16 cellular contexts compared by ENCODE assay signal in genomic region chr10:18456984-18457383, GRCh38.
DNase-seq lines count a peak whose midpoint lies in the region; ATAC-seq and TF ChIP-seq lines count a peak whose summit lies in the region.
"Had no signal": no experiment of that assay in that cellular context is flagged by ENCODE, and none has a peak within 500 bp of the region (broad histone marks: within the 10 kb centered on the region; RNA-seq: fewer than 3 reads in every experiment).

No MANE protein-coding gene starts in this region.

- H3K27me3 ChIP-seq in SJCRH30 = no peaks in the 10 kb centered on the region
- H3K27me3 ChIP-seq: neutrophil had no signal

- H3K9me3 ChIP-seq in SJCRH30 (replicated peaks) = no peaks in the 10 kb centered on the region
- H3K9me3 ChIP-seq: neutrophil had no signal

- TF ChIP-seq CTCF in osteocyte (IDR thresholded peaks at IDR 0.05) = no peak

- H3K27ac ChIP-seq in SJCRH30 = no peak overlapping the region
- H3K27ac ChIP-seq: GM23248, neutrophil had no signal

- H3K27me3 Mint-ChIP-seq in osteocyte (ENCODE audit: unreplicated experiment) = no peaks in the 10 kb centered on the region
- H3K27me3 Mint-ChIP-seq: activated naive CD4-positive, alpha-beta T cell treated with anti-CD3 and anti-CD28 coated beads, Interleukin-2, amount 10 ng/mL, durations not matched to agents 7 days and 5 days; stimulated activated naive CD8-positive, alpha-beta T cell treated with anti-CD3 and anti-CD28 coated beads, Interleukin-15, Interleukin-2, amounts not matched to agents 100 ng/mL and 50 ng/mL, for 24 hours had no signal

- no peak overlapping the region for H3K4me3 Mint-ChIP-seq in osteocyte (ENCODE audit: unreplicated experiment)
- H3K4me3 Mint-ChIP-seq: activated naive CD4-positive, alpha-beta T cell treated with anti-CD3 and anti-CD28 coated beads, Interleukin-2, amount 10 ng/mL, durations not matched to agents 7 days and 5 days; stimulated activated naive CD8-positive, alpha-beta T cell treated with anti-CD3 and anti-CD28 coated beads, Interleukin-15, Interleukin-2, amounts not matched to agents 100 ng/mL and 50 ng/mL, for 24 hours had no signal

- H3K27ac Mint-ChIP-seq in osteocyte (ENCODE audit: unreplicated experiment) = no peak overlapping the region
- H3K27ac Mint-ChIP-seq: activated naive CD4-positive, alpha-beta T cell treated with anti-CD3 and anti-CD28 coated beads, Interleukin-2, amount 10 ng/mL, durations not matched to agents 7 days and 5 days; stimulated activated naive CD8-positive, alpha-beta T cell treated with anti-CD3 and anti-CD28 coated beads, Interleukin-15, Interleukin-2, amounts not matched to agents 100 ng/mL and 50 ng/mL, for 24 hours had no signal

- H3K36me3 ChIP-seq in SJCRH30 = no peaks in the 10 kb centered on the region
- H3K36me3 ChIP-seq: neutrophil had no signal

- no peaks in the 10 kb centered on the region for H3K4me1 ChIP-seq in SJCRH30

- no peaks in the 10 kb centered on the region for H3K36me3 Mint-ChIP-seq in osteocyte (ENCODE audit: unreplicated experiment)
- H3K36me3 Mint-ChIP-seq: activated naive CD4-positive, alpha-beta T cell treated with anti-CD3 and anti-CD28 coated beads, Interleukin-2, amount 10 ng/mL, durations not matched to agents 7 days and 5 days had no signal

- no peak overlapping the region for H3K4me3 ChIP-seq in SJCRH30
- H3K4me3 ChIP-seq: GM23248 had no signal

- ATAC-seq in GM18907 (IDR thresholded peaks at IDR 0.05; ENCODE audit: unreplicated experiment) (peak; percentile 99), GM21576 (IDR thresholded peaks at IDR 0.05; ENCODE audit: unreplicated experiment) (peak; percentile 99), HG03097 (IDR thresholded peaks at IDR 0.05; ENCODE audit: low FRiP score, unreplicated experiment) (peak; percentile 98)
- ATAC-seq: left cardiac atrium had no signal

- H3K9me3 Mint-ChIP-seq in osteocyte (ENCODE audit: unreplicated experiment) = no peaks in the 10 kb centered on the region
- H3K9me3 Mint-ChIP-seq: activated naive CD4-positive, alpha-beta T cell treated with anti-CD3 and anti-CD28 coated beads, Interleukin-2, amount 10 ng/mL, durations not matched to agents 7 days and 5 days; stimulated activated naive CD8-positive, alpha-beta T cell treated with anti-CD3 and anti-CD28 coated beads, Interleukin-15, Interleukin-2, amounts not matched to agents 100 ng/mL and 50 ng/mL, for 24 hours had no signal

- DNase-seq in osteocyte (ENCODE audit: extremely low spot score, unreplicated experiment) (peak; percentile 54), glomerular visceral epithelial cell (ENCODE audit: extremely low spot score) (no peak), GM19240 (ENCODE audit: insufficient read length, low spot score) (no peak), SJCRH30 (no peak)
- DNase-seq: activated naive CD4-positive, alpha-beta T cell treated with anti-CD3 and anti-CD28 coated beads, Interleukin-2, amount 10 ng/mL, durations not matched to agents 7 days and 5 days; DMS53; GM23248; left cardiac atrium; NCI-H524 treated with DMSO at 0.1 percent for 48 hours; SHP77 treated with DMSO at 0.1 percent for 48 hours; stimulated activated CD4-positive, alpha-beta T cell treated with anti-CD3 and anti-CD28 coated beads, Interleukin-15, amount 100 ng/mL, for 24 hours had no signal

- H3K4me1 Mint-ChIP-seq in osteocyte (ENCODE audit: unreplicated experiment) = no peaks in the 10 kb centered on the region
- H3K4me1 Mint-ChIP-seq: activated naive CD4-positive, alpha-beta T cell treated with anti-CD3 and anti-CD28 coated beads, Interleukin-2, amount 10 ng/mL, durations not matched to agents 7 days and 5 days had no signal
